In the genomic region with DNA sequence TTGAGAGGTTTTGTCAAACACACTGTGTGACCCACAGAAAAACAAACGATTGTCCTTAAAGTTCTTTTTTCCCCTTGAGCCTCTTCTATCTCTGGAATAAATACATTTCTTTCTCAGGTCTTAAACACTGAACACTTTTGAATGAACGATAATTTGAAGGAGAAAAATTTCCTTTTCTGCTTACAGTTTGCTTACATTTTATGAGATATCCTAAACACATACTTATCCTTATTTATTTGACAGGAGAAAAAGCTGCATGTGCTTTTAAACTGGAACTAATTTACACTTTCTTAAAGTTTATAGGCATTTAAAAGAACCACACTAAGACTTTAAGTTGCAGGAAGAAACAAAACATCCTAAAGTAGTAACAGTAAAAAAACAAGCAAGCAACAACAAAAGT, we compare ENCODE assay signal across 17 cellular contexts. TPM values are rescaled to one million over a fixed set of nuclear protein-coding genes. Genes with fewer than 3 reads are reported as not detected.
DNase-seq lines count a peak whose midpoint lies in the region; ATAC-seq and TF ChIP-seq lines count a peak whose summit lies in the region.
"Had no signal": no experiment of that assay in that cellular context is flagged by ENCODE, and none has a peak within 500 bp of the region (broad histone marks: within the 10 kb centered on the region; RNA-seq: fewer than 3 reads in every experiment).

No MANE protein-coding gene starts in this region.

- H2AFZ ChIP-seq in H9 (ENCODE audit: low read length): no peak overlapping the region

- H2BK20ac ChIP-seq in H9 (ENCODE audit: low read depth, low read length, poor library complexity, severe bottlenecking): no peak overlapping the region

- no peak overlapping the region for H4K8ac ChIP-seq in H9 (replicated peaks; ENCODE audit: insufficient read length, low read depth, low read length)

- H3K27ac ChIP-seq in H9 (ENCODE audit: insufficient read length, low read depth, low read length) (no peak overlapping the region), endodermal cell (ENCODE audit: low read depth, low read length) (no peak overlapping the region)

- no peak overlapping the region for H2BK5ac ChIP-seq in H9 (ENCODE audit: insufficient read length, low read length)

- no peak for DNase-seq in H9
- DNase-seq in OCI-M1 (lab: John Stamatoyannopoulos, UW): peak; percentile 44
- no peak for DNase-seq in endodermal cell
- DNase-seq in neural crest cell (ENCODE audit: low read depth, low spot score): no peak
- no peak for DNase-seq in NCI-H146 (lab: John Stamatoyannopoulos, UW)
- DNase-seq in NCI-H774 (lab: John Stamatoyannopoulos, UW): no peak
- DNase-seq: CD8-positive, alpha-beta T cell; EL; HCEC 1CT; Kasumi-1; NCI-H1105 treated with DMSO at 0.1 percent for 48 hours; NCI-H187 treated with DMSO at 0.1 percent for 48 hours; NCI-H2171; SW 1271 had no signal

- no peak overlapping the region for H4K91ac ChIP-seq in H9 (ENCODE audit: insufficient read length, low read depth, low read length)

- H3K56ac ChIP-seq in H9 (ENCODE audit: insufficient read length, low read depth, low read length): no peak overlapping the region

- H3K27ac Mint-ChIP-seq in H9 (peak overlapping the region; percentile 30 to 97 (median 42); a peak in 5 of 7 replicates), endodermal cell (peak overlapping the region; percentile 23), neural crest cell (ENCODE audit: unreplicated experiment) (peak overlapping the region; percentile 81)
- H3K27ac Mint-ChIP-seq: CD8-positive, alpha-beta T cell had no signal

- H3K4me1 ChIP-seq in H9 (ENCODE audit: insufficient read depth, low read length): 0 out of 2 replicates have a peak, but pooled peaks cover 2% of the 10 kb centered on the region
- peaks cover 8% of the 10 kb centered on the region for H3K4me1 ChIP-seq in endodermal cell (ENCODE audit: control insufficient read depth, insufficient read depth, low read length)

- H3K4me3 ChIP-seq in endodermal cell (ENCODE audit: low read length): no peak overlapping the region

- H3K27me3 ChIP-seq in H9 (ENCODE audit: insufficient read depth, low read length) (no peaks in the 10 kb centered on the region), endodermal cell (ENCODE audit: control insufficient read depth, insufficient read depth, low read length, poor library complexity, severe bottlenecking) (no peaks in the 10 kb centered on the region)

- no peak overlapping the region for H3K14ac ChIP-seq in H9 (ENCODE audit: insufficient read depth, low read length)

- no CpG with 5 or more reads among the region's 2 CpGs for WGBS in H9 (ENCODE audit: extremely low coverage, insufficient read length, low lambda C conversion rate)
- 43 to 50% methylated on average over 2 of the region's 2 CpGs for WGBS in endodermal cell (ENCODE audit: insufficient coverage in 1 of 2, insufficient read length in 1 of 2), 2 experiments

- no peak overlapping the region for H3K4ac ChIP-seq in H9 (ENCODE audit: low read depth, low read length)

- H4K20me1 ChIP-seq in H9 (ENCODE audit: control insufficient read depth, insufficient read depth, insufficient read length): no peaks in the 10 kb centered on the region

- no peak overlapping the region for H2BK15ac ChIP-seq in H9 (ENCODE audit: low read depth, low read length)

- no peak overlapping the region for H3T11ph ChIP-seq in H9 (ENCODE audit: low read length)

- H3K9me3 ChIP-seq in H9 (ENCODE audit: control insufficient read depth, low read depth, low read length) (no peaks in the 10 kb centered on the region), endodermal cell (ENCODE audit: control insufficient read depth, low read length) (no peaks in the 10 kb centered on the region)

- no peak for ATAC-seq in HG02623 (IDR thresholded peaks at IDR 0.05; ENCODE audit: unreplicated experiment)
- ATAC-seq: CD8-positive, alpha-beta T cell had no signal

- H2AK5ac ChIP-seq in H9 (ENCODE audit: insufficient read length, low read length): no peak overlapping the region

- no peak overlapping the region for H4K5ac ChIP-seq in H9 (ENCODE audit: insufficient read length, low read depth, low read length)

- no peaks in the 10 kb centered on the region; the same call in 1 of the 2 replicates for H3K79me2 ChIP-seq in H9 (ENCODE audit: insufficient read depth, low read length)

- H3K36me3 ChIP-seq in endodermal cell (ENCODE audit: control insufficient read depth, insufficient read depth, low read length): no peaks in the 10 kb centered on the region

- peak overlapping the region in 1 of 2 experiments; percentile 14; a peak in 1 of 5 replicates for H3K4me3 Mint-ChIP-seq in H9
- no peak overlapping the region for H3K4me3 Mint-ChIP-seq in endodermal cell
- H3K4me3 Mint-ChIP-seq in neural crest cell: peak overlapping the region; percentile 56
- H3K4me3 Mint-ChIP-seq: CD8-positive, alpha-beta T cell had no signal

- H3K27me3 Mint-ChIP-seq in H9 (ENCODE audit: low read depth) (no peaks in the 10 kb centered on the region; the same call in 1 of the 2 replicates), endodermal cell (ENCODE audit: insufficient read depth) (no peaks in the 10 kb centered on the region), neural crest cell (ENCODE audit: low read depth) (peaks cover 15% of the 10 kb centered on the region)

- H2BK12ac ChIP-seq in H9 (ENCODE audit: insufficient read length, low read depth, low read length): no peak overlapping the region

- H3K79me1 ChIP-seq in H9 (ENCODE audit: insufficient read depth, low read depth, low read length, poor library complexity, severe bottlenecking): no peaks in the 10 kb centered on the region

- H2BK120ac ChIP-seq in H9 (ENCODE audit: low read depth, low read length, poor library complexity, severe bottlenecking): no peak overlapping the region

- no peak overlapping the region for H3K23ac ChIP-seq in H9 (ENCODE audit: insufficient read length, low read depth, low read length)

- TF ChIP-seq CTCF in H9 (conservative IDR thresholded peaks at IDR 0.05) (no peak), endodermal cell (conservative IDR thresholded peaks at IDR 0.05) (no peak), neural crest cell (conservative IDR thresholded peaks at IDR 0.05) (no peak)

- no peak overlapping the region for H3K18ac ChIP-seq in H9 (ENCODE audit: insufficient read length, low read depth, low read length)

- H3K9me3 Mint-ChIP-seq in H9 (no peaks in the 10 kb centered on the region; a peak in 1 of 5 replicates), endodermal cell (no peaks in the 10 kb centered on the region), neural crest cell (no peaks in the 10 kb centered on the region)
- H3K9me3 Mint-ChIP-seq: CD8-positive, alpha-beta T cell had no signal

- H3K9ac ChIP-seq in H9 (ENCODE audit: extremely low read depth, insufficient read length, low read length) (no peak overlapping the region), endodermal cell (ENCODE audit: extremely low read depth, low read length, poor library complexity, severe bottlenecking) (no peak overlapping the region)

- H3K36me3 Mint-ChIP-seq in H9 (ENCODE audit: insufficient read depth in 1 of 3, low read depth in 3 of 3) (no peaks in the 10 kb centered on the region), endodermal cell (ENCODE audit: low read depth) (no peaks in the 10 kb centered on the region), neural crest cell (ENCODE audit: low read depth) (no peaks in the 10 kb centered on the region)
- H3K36me3 Mint-ChIP-seq: CD8-positive, alpha-beta T cell had no signal

- H3K4me1 Mint-ChIP-seq in H9: peaks cover 37 to 51% of the 10 kb centered on the region in 2 experiments
- peaks cover 31% of the 10 kb centered on the region for H3K4me1 Mint-ChIP-seq in endodermal cell
- H3K4me1 Mint-ChIP-seq in neural crest cell: peaks cover 57% of the 10 kb centered on the region

- peaks cover 12% of the 10 kb centered on the region for H3K23me2 ChIP-seq in H9 (ENCODE audit: insufficient read length, low read depth, low read length, poor library complexity, severe bottlenecking)

- no peak overlapping the region for H3K4me2 ChIP-seq in H9 (ENCODE audit: insufficient read depth, insufficient read length, low read length)

RNA-seq across cellular contexts. Expression of a gene that starts 4.8 kb away (rescaled TPM):
- total RNA-seq in H9 (2021): 432 and 434 TPM in 2 replicates
- total RNA-seq in endodermal cell: 100 to 1,000 TPM; 333 to 360 TPM
- polyA plus RNA-seq in endodermal cell (2013, experiment 1 of 2): 139 TPM
- 139 TPM for polyA plus RNA-seq in endodermal cell (2013, experiment 2 of 2)
- 536 and 543 TPM in 2 replicates for total RNA-seq in neural crest cell
- total RNA-seq: CD8-positive, alpha-beta T cell had no signal

RNA-seq across cellular contexts. Expression of a gene that starts 24.0 kb away (rescaled TPM):
- total RNA-seq in H9 (2021) (not detected in 2 replicates), endodermal cell (1 to 10 TPM in 1 of 2 donors, not detected in 1; 1.1 TPM), neural crest cell (not detected in 2 replicates)
- polyA plus RNA-seq in endodermal cell (2013, experiment 1 of 2): not detected
- 0.87 TPM for polyA plus RNA-seq in endodermal cell (2013, experiment 2 of 2)
- total RNA-seq: CD8-positive, alpha-beta T cell; NCI-H460; RPMI7951 had no signal

RNA-seq across cellular contexts. Expression of a gene that starts 47.8 kb away (rescaled TPM):
- 129 and 139 TPM in 2 replicates for total RNA-seq in H9 (2021)
- total RNA-seq in endodermal cell: 100 to 1,000 TPM; 152 to 175 TPM
- polyA plus RNA-seq in endodermal cell (2013, experiment 1 of 2): 107 TPM
- 101 TPM for polyA plus RNA-seq in endodermal cell (2013, experiment 2 of 2)
- 146 and 153 TPM in 2 replicates for total RNA-seq in neural crest cell

Comparison
In these comparisons a context has a peak if more than half of its experiments do, and no peak if none do; other contexts are left out.
1. H3K27ac Mint-ChIP-seq: peak in every context shown above with its lines; median percentile 81 in neural crest cell; 42 in H9; 23 in endodermal cell.